ENCODE assay signal across 9 cellular contexts in genomic region chr6:32108094-32108627, GRCh38. TPM values are rescaled to one million over a fixed set of nuclear protein-coding genes. Genes with fewer than 3 reads are reported as not detected.
DNase-seq lines count a peak whose midpoint lies in the region; ATAC-seq, FAIRE-seq and TF ChIP-seq lines count a peak whose summit lies in the region.
"Had no signal": no experiment of that assay in that cellular context is flagged by ENCODE, and none has a peak within 500 bp of the region (broad histone marks: within the 10 kb centered on the region; RNA-seq: fewer than 3 reads in every experiment).

No MANE protein-coding gene starts in this region.

- H3K9me3 ChIP-seq in body of pancreas (no peaks in the 10 kb centered on the region), keratinocyte (ENCODE audit: control insufficient read depth, low read depth, low read length) (no peaks in the 10 kb centered on the region), spleen (no peaks in the 10 kb centered on the region)

- POLR2A ChIA-PET in HEK293T (lab: Yijun Ruan, JAX), result no interaction called here

- peak; percentile 76 for FAIRE-seq in keratinocyte (lab: Jason Lieb, UNC)
- FAIRE-seq: islet of Langerhans had no signal

- intact Hi-C loops in body of pancreas (cut with DNase I), result no loop called here
- intact Hi-C loops in spleen (cut with DNase I; ENCODE audit: low total_unique reads), result no loop called here

- TF ChIP-seq CTCF in body of pancreas (IDR thresholded peaks at IDR 0.05) (no peak), keratinocyte (optimal IDR thresholded peaks at IDR 0.05 in 1 of 3, IDR thresholded peaks at IDR 0.05 in 1 of 3, conservative IDR thresholded peaks at IDR 0.05 in 1 of 3; ENCODE audit: extremely low read depth in 1 of 3, insufficient read depth in 2 of 3, low read length in 3 of 3) (no peak), spleen (IDR thresholded peaks at IDR 0.05 in 8 of 11, conservative IDR thresholded peaks at IDR 0.05 in 3 of 11) (no peak)

- dilution Hi-C loops in keratinocyte (cut with MboI; ENCODE audit: extremely low pct_ligation_motif_present, low sequenced_read_pairs), result no loop called here

- WGBS in body of pancreas, 2 donors, result 6% methylated on average over 15 of the region's 15 CpGs
- WGBS in spleen, 5 donors, result 5 to 10% (median 8%) methylated on average over 10 to 15 of the region's 15 CpGs

- no peak overlapping the region for H3K9ac ChIP-seq in keratinocyte (ENCODE audit: control insufficient read depth, extremely low read depth, insufficient read depth, low read length)

- no peak overlapping the region for H2AFZ ChIP-seq in keratinocyte (ENCODE audit: control insufficient read depth, low read length)

- H3K4me2 ChIP-seq in keratinocyte (ENCODE audit: control insufficient read depth, extremely low read depth, insufficient read depth, low read depth, low read length), result peak overlapping the region; percentile 53

- ATAC-seq in body of pancreas, result peak; percentile 57

- CTCF ChIA-PET in HEK293T (lab: Yijun Ruan, JAX), result interaction anchor here (2.6 kb wide), 1 partner anchor 10 kb away, joined by 14 read pairs; no protein-coding TSS in a partner anchor

- peak; percentile 31 for DNase-seq in HEK293T (ENCODE audit: extremely low spot score)
- peak; percentile 29 to 56 (median 45) for DNase-seq in body of pancreas
- no peak for DNase-seq in keratinocyte (ENCODE audit: low read depth, low spot score)
- DNase-seq in spleen, result no peak
- DNase-seq in stimulated activated naive CD4-positive, alpha-beta T cell treated with Interleukin-2 at 50 U/mL for 16 hours (lab: John Stamatoyannopoulos, UW), result no peak
- DNase-seq in DMS 273 (lab: John Stamatoyannopoulos, UW; ENCODE audit: unreplicated experiment), result no peak
- no peak for DNase-seq in activated effector memory CD4-positive, alpha-beta T cell treated with Interleukin-2 at 50 U/mL for 16 hours
- no peak for DNase-seq in stimulated activated CD4-positive, alpha-beta T cell treated with anti-CD3 and anti-CD28 coated beads, Interleukin-4, amount 100 ng/mL, for 4 hours

- H3K79me2 ChIP-seq in keratinocyte (ENCODE audit: control insufficient read depth, insufficient read depth, low read length), result no peaks in the 10 kb centered on the region

- H3K27ac ChIP-seq in body of pancreas, result peak overlapping the region; percentile 6 to 59 (median 27)
- H3K27ac ChIP-seq in keratinocyte (ENCODE audit: control insufficient read depth, insufficient read depth, low read length), result no peak overlapping the region
- H3K27ac ChIP-seq in spleen, result peak overlapping the region; percentile 36 to 83 (median 78)

- H3K4me3 ChIP-seq in body of pancreas (no peak overlapping the region), keratinocyte (ENCODE audit: control insufficient read depth in 2 of 3, extremely low read depth in 1 of 3, insufficient read depth in 2 of 3, low read depth in 1 of 3, low read length in 3 of 3) (no peak overlapping the region), spleen (peak overlapping the region; percentile 10 to 68 (median 39))

- H3K9me1 ChIP-seq in keratinocyte (ENCODE audit: control insufficient read depth, extremely low read depth, insufficient read depth, low read length), result no peaks in the 10 kb centered on the region

- H4K20me1 ChIP-seq in keratinocyte (ENCODE audit: control insufficient read depth, extremely low read depth, insufficient read depth, low read length), result no peaks in the 10 kb centered on the region

- no peaks in the 10 kb centered on the region for H3K27me3 ChIP-seq in body of pancreas
- peaks cover 9% of the 10 kb centered on the region for H3K27me3 ChIP-seq in keratinocyte (ENCODE audit: control insufficient read depth, extremely low read depth, insufficient read depth, low read length)
- peaks cover 0 to 29% (median 0%) of the 10 kb centered on the region in 7 donors for H3K27me3 ChIP-seq in spleen (replicated peaks in 1 of 7)

- TF ChIP-seq POLR2A in body of pancreas (IDR thresholded peaks at IDR 0.05) (peak in 2 of 3 donors; percentile 8 to 14), spleen (IDR thresholded peaks at IDR 0.05) (no peak)

- H3K4me1 ChIP-seq in body of pancreas, result peaks cover 26% of the 10 kb centered on the region
- H3K4me1 ChIP-seq in keratinocyte (ENCODE audit: control insufficient read depth, extremely low read depth, insufficient read depth, low read length), result peaks cover 19% of the 10 kb centered on the region
- peaks cover 6 to 78% (median 48%) of the 10 kb centered on the region in 6 donors for H3K4me1 ChIP-seq in spleen

- no peaks in the 10 kb centered on the region for H3K36me3 ChIP-seq in body of pancreas (replicated peaks in 1 of 2; ENCODE audit: insufficient read depth in 1 of 2, low read depth in 2 of 2)
- peaks cover 0 to under 1% of the 10 kb centered on the region in 2 experiments for H3K36me3 ChIP-seq in keratinocyte (ENCODE audit: control insufficient read depth in 2 of 2, extremely low read depth in 1 of 2, insufficient read depth in 2 of 2, low read length in 2 of 2)
- H3K36me3 ChIP-seq in spleen, result peaks cover 0 to 26% (median 0%) of the 10 kb centered on the region in 6 donors

TF ChIP-seq in HEK293T, 16 proteins besides CTCF, POLR2A, EP300 and RAD21 (continues in another document):
- TF ChIP-seq ARNT (IDR thresholded peaks at IDR 0.05), result no peak
- no peak for TF ChIP-seq SUZ12 (IDR thresholded peaks at IDR 0.05)
- no peak for TF ChIP-seq NFRKB (IDR thresholded peaks at IDR 0.05)

RNA-seq across cellular contexts. Expression of gene TNXB, which starts 1.0 kb away (rescaled TPM):
- total RNA-seq in body of pancreas (10 to 100 TPM; 24.9 to 36.6 TPM), spleen (100 to 1,000 TPM in 2 of 7 donors, 10 to 100 TPM in 5; 37.6 to 117 (median 72.7) TPM)
- polyA plus RNA-seq in keratinocyte (0.02 to 0.25 TPM (median 0.06 TPM) in 3 replicates), spleen (10 to 100 TPM; 13.7 to 39.3 (median 32.5) TPM)
- polyA plus RNA-seq in keratinocyte (2011; ENCODE audit: low read depth), result 1.2 TPM
- polyA plus RNA-seq in keratinocyte (2011; cell fraction: cytosol; rRNA removed), result 0.01 TPM in 2 replicates
- polyA plus RNA-seq in keratinocyte (2011; cell fraction: nucleus; rRNA removed), result 0.22 and 0.29 TPM in 2 replicates
- 0.17 and 1.5 TPM in 2 replicates for polyA plus RNA-seq in keratinocyte (2012; ENCODE audit: low replicate concordance)
- under 0.01 to 0.43 TPM (median 0.30 TPM) in 3 replicates for polyA minus RNA-seq in keratinocyte
- polyA minus RNA-seq in keratinocyte (2011; cell fraction: cytosol; rRNA and poly(A)+ RNA removed), result not detected
- polyA minus RNA-seq in keratinocyte (2011; cell fraction: nucleus; rRNA and poly(A)+ RNA removed), result 0.39 and 0.95 TPM in 2 replicates

RNA-seq across cellular contexts. Expression of gene ATF6B, which starts 19.9 kb away (rescaled TPM):
- total RNA-seq in body of pancreas, result 10 to 100 TPM; 26.5 to 32.3 TPM
- polyA plus RNA-seq in keratinocyte, result 30.4 to 51.2 TPM (median 37.9 TPM) in 3 replicates
- 35.1 TPM for polyA plus RNA-seq in keratinocyte (2011; ENCODE audit: low read depth)
- 23.5 and 24.3 TPM in 2 replicates for polyA plus RNA-seq in keratinocyte (2011; cell fraction: cytosol; rRNA removed)
- 132 and 149 TPM in 2 replicates for polyA plus RNA-seq in keratinocyte (2011; cell fraction: nucleus; rRNA removed)
- 46.0 and 46.4 TPM in 2 replicates for polyA plus RNA-seq in keratinocyte (2012; ENCODE audit: low replicate concordance)
- 29.9 to 82.1 TPM (median 35.2 TPM) in 3 replicates for polyA minus RNA-seq in keratinocyte
- 23.4 TPM for polyA minus RNA-seq in keratinocyte (2011; cell fraction: cytosol; rRNA and poly(A)+ RNA removed)
- 42.1 and 71.6 TPM in 2 replicates for polyA minus RNA-seq in keratinocyte (2011; cell fraction: nucleus; rRNA and poly(A)+ RNA removed)
- 100 to 1,000 TPM in 4 of 7 donors, 10 to 100 TPM in 3; 79.1 to 126 (median 101) TPM for total RNA-seq in spleen
- polyA plus RNA-seq in spleen, result 10 to 100 TPM; 45.3 to 72.7 (median 46.2) TPM

RNA-seq across cellular contexts. Expression of gene FKBPL, which starts 21.9 kb away (rescaled TPM):
- total RNA-seq in body of pancreas (1 to 10 TPM; 1.0 to 1.6 TPM), spleen (1 to 10 TPM; 2.9 to 5.8 (median 4.3) TPM)
- polyA plus RNA-seq in keratinocyte (4.2 to 5.6 TPM (median 4.9 TPM) in 3 replicates), spleen (1 to 10 TPM; 4.7 to 6.1 (median 6.0) TPM)
- 1.9 TPM for polyA plus RNA-seq in keratinocyte (2011; ENCODE audit: low read depth)
- 2.7 and 3.7 TPM in 2 replicates for polyA plus RNA-seq in keratinocyte (2011; cell fraction: cytosol; rRNA removed)
- polyA plus RNA-seq in keratinocyte (2011; cell fraction: nucleus; rRNA removed), result 4.7 and 5.5 TPM in 2 replicates
- polyA plus RNA-seq in keratinocyte (2012; ENCODE audit: low replicate concordance), result 5.9 and 8.6 TPM in 2 replicates
- 2.2 to 6.9 TPM (median 3.8 TPM) in 3 replicates for polyA minus RNA-seq in keratinocyte
- polyA minus RNA-seq in keratinocyte (2011; cell fraction: cytosol; rRNA and poly(A)+ RNA removed), result 1.9 TPM
- polyA minus RNA-seq in keratinocyte (2011; cell fraction: nucleus; rRNA and poly(A)+ RNA removed), result 0.93 and 1.8 TPM in 2 replicates

RNA-seq across cellular contexts. Expression of gene PRRT1, which starts 43.6 kb away (rescaled TPM):
- total RNA-seq in body of pancreas (not detected), spleen (1 to 10 TPM in 2 of 7 donors, under 1 TPM in 5; 0.28 to 1.7 (median 0.85) TPM)
- polyA plus RNA-seq in keratinocyte (0.09 to 0.17 TPM (median 0.09 TPM) in 3 replicates), spleen (1 to 10 TPM; 1.1 to 2.3 (median 1.9) TPM)
- 0.39 TPM for polyA plus RNA-seq in keratinocyte (2011; ENCODE audit: low read depth)
- 0.05 and 0.08 TPM in 2 replicates for polyA plus RNA-seq in keratinocyte (2011; cell fraction: cytosol; rRNA removed)
- 0.74 and 1.0 TPM in 2 replicates for polyA plus RNA-seq in keratinocyte (2011; cell fraction: nucleus; rRNA removed)
- 0.38 and 0.66 TPM in 2 replicates for polyA plus RNA-seq in keratinocyte (2012; ENCODE audit: low replicate concordance)
- not detected in 3 replicates for polyA minus RNA-seq in keratinocyte
- not detected for polyA minus RNA-seq in keratinocyte (2011; cell fraction: cytosol; rRNA and poly(A)+ RNA removed)
- not detected in 2 replicates for polyA minus RNA-seq in keratinocyte (2011; cell fraction: nucleus; rRNA and poly(A)+ RNA removed)

RNA-seq across cellular contexts. Expression of gene PPT2, which starts 45.8 kb away (rescaled TPM):
- total RNA-seq in body of pancreas (1 to 10 TPM; 3.6 to 9.9 TPM), spleen (10 to 100 TPM; 12.7 to 26.7 (median 19.2) TPM)
- polyA plus RNA-seq in keratinocyte (15.0 to 21.0 TPM (median 15.6 TPM) in 3 replicates), spleen (1 to 10 TPM; 2.3 to 7.6 (median 3.7) TPM)
- 2.6 TPM for polyA plus RNA-seq in keratinocyte (2011; ENCODE audit: low read depth)
- 10.4 and 11.0 TPM in 2 replicates for polyA plus RNA-seq in keratinocyte (2011; cell fraction: cytosol; rRNA removed)
- 34.1 and 43.3 TPM in 2 replicates for polyA plus RNA-seq in keratinocyte (2011; cell fraction: nucleus; rRNA removed)
- polyA plus RNA-seq in keratinocyte (2012; ENCODE audit: low replicate concordance), result 9.0 and 18.8 TPM in 2 replicates
- 10.8 to 14.1 TPM (median 12.3 TPM) in 3 replicates for polyA minus RNA-seq in keratinocyte
- polyA minus RNA-seq in keratinocyte (2011; cell fraction: cytosol; rRNA and poly(A)+ RNA removed), result 11.5 TPM
- polyA minus RNA-seq in keratinocyte (2011; cell fraction: nucleus; rRNA and poly(A)+ RNA removed), result 11.8 and 23.7 TPM in 2 replicates

Comparison
In these comparisons a context has a peak if more than half of its experiments do, and no peak if none do; other contexts are left out.
1. DNase-seq: peak in HEK293T (single experiment) and body of pancreas (4 of 4); none in keratinocyte (single experiment), spleen (single experiment), stimulated activated naive CD4-positive, alpha-beta T cell treated with Interleukin-2 at 50 U/mL for 16 hours (single experiment), DMS 273 (single experiment), activated effector memory CD4-positive, alpha-beta T cell treated with Interleukin-2 at 50 U/mL for 16 hours (single experiment) and stimulated activated CD4-positive, alpha-beta T cell treated with anti-CD3 and anti-CD28 coated beads, Interleukin-4, amount 100 ng/mL, for 4 hours (0 of 2).
2. H3K4me3 ChIP-seq: peak in spleen (8 of 8); none in body of pancreas (0 of 2) and keratinocyte (0 of 3).
3. POLR2A ChIP-seq: peak in body of pancreas (2 of 3); none in spleen (0 of 3).